ENCODE assay signal across 8 cellular contexts in the genomic region with DNA sequence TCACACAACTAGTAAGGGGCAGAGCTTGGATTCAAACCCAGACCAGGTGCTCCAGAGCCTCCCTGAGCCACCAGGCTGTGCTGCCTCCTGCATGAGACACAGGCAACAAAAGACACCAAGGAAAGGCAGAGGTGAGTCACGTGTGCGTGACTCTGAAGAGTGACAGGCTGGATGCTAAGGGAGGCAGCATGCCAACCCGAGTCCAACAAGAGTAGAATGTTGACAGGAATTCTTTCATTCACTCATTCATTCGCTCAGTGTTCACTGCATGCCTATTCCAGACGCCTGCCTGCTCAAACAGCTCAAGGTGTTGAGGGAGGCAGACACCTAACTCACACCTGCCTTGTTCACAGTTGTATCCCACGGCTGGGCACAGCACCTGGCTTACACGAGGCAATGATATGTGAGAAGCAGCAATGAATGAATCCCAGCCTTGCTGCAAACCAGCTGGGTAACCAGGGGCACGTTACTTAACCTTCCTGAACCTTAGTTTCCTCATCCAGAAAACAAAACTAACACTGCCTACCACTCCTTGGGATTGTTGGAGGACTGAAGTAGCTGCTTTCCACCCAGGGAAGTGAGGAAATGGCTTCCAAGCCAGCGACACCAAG.
DNase-seq lines count a peak whose midpoint lies in the region; ATAC-seq and TF ChIP-seq lines count a peak whose summit lies in the region.

No MANE protein-coding gene starts in this region.

- H3K4me3 ChIP-seq in DOHH2 (ENCODE audit: low read length) (no peak overlapping the region), colonic mucosa (no peak overlapping the region), neutrophil (ENCODE audit: low read depth in 1 of 2, low read length in 1 of 2) (peak overlapping the region; percentile 45 to 51)

- TF ChIP-seq CTCF in DOHH2 (IDR thresholded peaks at IDR 0.05; ENCODE audit: low read depth, low read length, poor library complexity, severe bottlenecking) = no peak
- TF ChIP-seq CTCF in colonic mucosa (IDR thresholded peaks at IDR 0.05) = no peak
- no peak for TF ChIP-seq CTCF in neutrophil (IDR thresholded peaks at IDR 0.05)

- H3K4me1 ChIP-seq in DOHH2 (ENCODE audit: control insufficient read depth, low read length) = peaks cover 47% of the 10 kb centered on the region
- peaks cover 8% of the 10 kb centered on the region for H3K4me1 ChIP-seq in colonic mucosa
- peaks cover 85 to 86% of the 10 kb centered on the region in 2 experiments for H3K4me1 ChIP-seq in neutrophil (ENCODE audit: control insufficient read depth in 1 of 2, insufficient read depth in 1 of 2, low read depth in 1 of 2, low read length in 1 of 2)

- H3K9me2 ChIP-seq in DOHH2 (replicated peaks; ENCODE audit: control insufficient read depth, low read length) = no peaks in the 10 kb centered on the region

- H3K79me2 ChIP-seq in DOHH2 (ENCODE audit: control insufficient read depth, low read length) = peaks cover 88% of the 10 kb centered on the region

- no peaks in the 10 kb centered on the region for H3K27me3 ChIP-seq in DOHH2 (ENCODE audit: control insufficient read depth, low read length)
- H3K27me3 ChIP-seq in colonic mucosa = no peaks in the 10 kb centered on the region
- H3K27me3 ChIP-seq in neutrophil = no peaks in the 10 kb centered on the region

- peak overlapping the region; percentile 39; the same call in 1 of the 2 replicates for H3K4me2 ChIP-seq in DOHH2 (ENCODE audit: low read length)

- H3K36me3 ChIP-seq in DOHH2 (ENCODE audit: control insufficient read depth, low read length) (no peaks in the 10 kb centered on the region), colonic mucosa (no peaks in the 10 kb centered on the region), neutrophil (no peaks in the 10 kb centered on the region)

- no peak for DNase-seq in colonic mucosa
- no peak for DNase-seq in nucleus accumbens (lab: John Stamatoyannopoulos, UW)
- no peak for DNase-seq in anterior cingulate cortex (lab: John Stamatoyannopoulos, UW)
- DNase-seq in activated effector memory CD4-positive, alpha-beta T cell treated with Interleukin-2 at 50 U/mL for 16 hours = no peak
- DNase-seq in stimulated activated CD4-positive, alpha-beta T cell treated with anti-CD3 and anti-CD28 coated beads, Interleukin-12 subunit alpha, Interleukin-12 subunit beta, amount 100 ng/mL, for 4 hours = no peak

- H3K9ac ChIP-seq in colonic mucosa (ENCODE audit: low read depth in 2 of 2, low read length in 2 of 2) = peak overlapping the region in 1 of 2 donors; percentile 22

- no peaks in the 10 kb centered on the region for H3F3A ChIP-seq in DOHH2 (ENCODE audit: control insufficient read depth, insufficient read depth)

- peak; percentile 4 for ATAC-seq in HG03460 (IDR thresholded peaks at IDR 0.05; ENCODE audit: unreplicated experiment)

- intact Hi-C loops in colonic mucosa (cut with DNase I) = loop anchor here (10.0 kb wide), 1 partner anchor 84 kb away; a partner anchor contains a TSS

- peaks cover 19% of the 10 kb centered on the region; the same call in 1 of the 2 replicates for H4K20me1 ChIP-seq in DOHH2 (ENCODE audit: control insufficient read depth, insufficient read depth, low read depth, low read length)

- no peaks in the 10 kb centered on the region for H3K9me3 ChIP-seq in DOHH2 (ENCODE audit: control insufficient read depth, insufficient read depth, low read length)
- H3K9me3 ChIP-seq in colonic mucosa = no peaks in the 10 kb centered on the region
- no peaks in the 10 kb centered on the region for H3K9me3 ChIP-seq in neutrophil

- H3K27ac ChIP-seq in DOHH2 (ENCODE audit: low read depth, low read length) (no peak overlapping the region), colonic mucosa (peak overlapping the region; percentile 65), neutrophil (peak overlapping the region; percentile 93)

Comparison
In these comparisons a context has a peak if more than half of its experiments do, and no peak if none do; other contexts are left out.
1. H3K4me3 ChIP-seq: peak in neutrophil (2 of 2); none in DOHH2 (single experiment) and colonic mucosa (single experiment).